In genomic region chr2:3377279-3377611, GRCh38 we compare ENCODE assay signal across 8 cellular contexts. TPM values are rescaled to one million over a fixed set of nuclear protein-coding genes. Genes with fewer than 3 reads are reported as not detected.
A peak's percentile ranks its signal among the peaks of the same experiment; 100 is the strongest.
DNase-seq lines count a peak whose midpoint lies in the region; ATAC-seq and TF ChIP-seq lines count a peak whose summit lies in the region.

No MANE protein-coding gene starts in this region.

- H3K4me1 ChIP-seq in lower lobe of right lung: peaks cover 37% of the 10 kb centered on the region
- peaks cover 15% of the 10 kb centered on the region for H3K4me1 ChIP-seq in thymus (ENCODE audit: control insufficient read depth, insufficient read depth, low read length)

- H3K27ac ChIP-seq in lower lobe of right lung (peak overlapping the region; percentile 89), thymus (ENCODE audit: low read depth) (peak overlapping the region; percentile 94)

- ATAC-seq in GM19452 (IDR thresholded peaks at IDR 0.05; ENCODE audit: unreplicated experiment) (peak; percentile 5), HG03439 (IDR thresholded peaks at IDR 0.05; ENCODE audit: unreplicated experiment) (peak; percentile 10), lower lobe of right lung (peak; percentile 4 to 27)

- peak overlapping the region; percentile 96 for H3K4me3 Mint-ChIP-seq in Calu3 (ENCODE audit: low read depth, unreplicated experiment)

- intact Hi-C loops in Calu3 (cut with micrococcal nuclease; ENCODE audit: unreplicated experiment): no loop called here
- intact Hi-C loops in lower lobe of right lung (cut with DNase I): no loop called here

- CTCF ChIA-PET in Calu3 (lab: Charles Lee): interaction anchor here (0.7 kb wide), 1 partner anchor 91 kb away, joined by 3 read pairs; no protein-coding TSS in a partner anchor

- no peaks in the 10 kb centered on the region for H3K9me3 Mint-ChIP-seq in Calu3 (ENCODE audit: low read depth, unreplicated experiment)

- TF ChIP-seq CTCF in Calu3 (IDR thresholded peaks at IDR 0.05; ENCODE audit: unreplicated experiment) (no peak), choroid plexus epithelial cell (conservative IDR thresholded peaks at IDR 0.05; ENCODE audit: low read depth, low read length) (no peak), lower lobe of right lung (IDR thresholded peaks at IDR 0.05) (no peak)

- H3K9me3 ChIP-seq in lower lobe of right lung (no peaks in the 10 kb centered on the region), thymus (ENCODE audit: control insufficient read depth) (no peaks in the 10 kb centered on the region)

- H3K27ac Mint-ChIP-seq in Calu3 (ENCODE audit: unreplicated experiment): peak overlapping the region; percentile 86

- WGBS in thymus: 2% methylated on average over 8 of the region's 8 CpGs

- H3K27me3 ChIP-seq in lower lobe of right lung (ENCODE audit: low read depth): no peaks in the 10 kb centered on the region
- no peaks in the 10 kb centered on the region for H3K27me3 ChIP-seq in thymus (ENCODE audit: control insufficient read depth, insufficient read depth)

- H3K4me3 ChIP-seq in choroid plexus epithelial cell (ENCODE audit: low read depth, low read length) (peak overlapping the region; percentile 99), lower lobe of right lung (peak overlapping the region; percentile 95), thymus (ENCODE audit: low read length) (peak overlapping the region; percentile 81)

- H3K36me3 ChIP-seq in lower lobe of right lung (peaks cover 4% of the 10 kb centered on the region), thymus (ENCODE audit: control insufficient read depth, insufficient read depth) (no peaks in the 10 kb centered on the region)

- TSS peak; percentile 63 for BruUV-seq in Calu3 (replicated peaks; lab: Mats Ljungman, UMichigan)

- no peak for DNase-seq in Calu3
- DNase-seq in SHP77 (lab: John Stamatoyannopoulos, UW): peak; percentile 41 to 60
- peak; percentile 45 for DNase-seq in choroid plexus epithelial cell (ENCODE audit: low read depth)
- no peak for DNase-seq in lower lobe of right lung
- DNase-seq in activated gamma-delta T cell treated with Interleukin-2 at 50 U/mL for 16 hours: no peak

- peaks cover 15% of the 10 kb centered on the region for H3K4me1 Mint-ChIP-seq in Calu3 (ENCODE audit: low read depth, unreplicated experiment)

- H3K36me3 Mint-ChIP-seq in Calu3 (ENCODE audit: insufficient read depth, unreplicated experiment): peaks cover 42% of the 10 kb centered on the region

- no peaks in the 10 kb centered on the region for H3K27me3 Mint-ChIP-seq in Calu3 (ENCODE audit: unreplicated experiment)

RNA-seq across cellular contexts. Expression of gene EIPR1, which starts 0.4 kb away (rescaled TPM):
- 31.7 and 34.4 TPM in 2 replicates for total RNA-seq in Calu3 (2022)
- 14.9 TPM for total RNA-seq in lower lobe of right lung
- 21.3 TPM for polyA plus RNA-seq in thymus

RNA-seq across cellular contexts. Expression of gene TRAPPC12, which starts 2.2 kb away (rescaled TPM):
- 77.0 and 88.5 TPM in 2 replicates for total RNA-seq in Calu3 (2022)
- 93.8 TPM for total RNA-seq in lower lobe of right lung
- 136 TPM for polyA plus RNA-seq in thymus

Comparison
In these comparisons a context has a peak if more than half of its experiments do, and no peak if none do; other contexts are left out.
1. DNase-seq: peak in SHP77 (2 of 2) and choroid plexus epithelial cell (single experiment); none in Calu3 (single experiment), lower lobe of right lung (single experiment) and activated gamma-delta T cell treated with Interleukin-2 at 50 U/mL for 16 hours (single experiment).
2. Peak in every context shown above with its lines, with median percentiles within 50 percentile points of each other: ATAC-seq and H3K4me3 ChIP-seq.